ENCODE assay signal across 15 cellular contexts in genomic region chr1:93255222-93256079, GRCh38.
DNase-seq lines count a peak whose midpoint lies in the region; ATAC-seq, FAIRE-seq and TF ChIP-seq lines count a peak whose summit lies in the region.
"Had no signal": no experiment of that assay in that cellular context is flagged by ENCODE, and none has a peak within 500 bp of the region (broad histone marks: within the 10 kb centered on the region; RNA-seq: fewer than 3 reads in every experiment).

No MANE protein-coding gene starts in this region.

- no peak for TF ChIP-seq POLR2A in IMR-90 (IDR thresholded peaks at IDR 0.05; ENCODE audit: low read depth, low read length)
- no peak for TF ChIP-seq POLR2A in HepG2 (IDR thresholded peaks at IDR 0.05; ENCODE audit: insufficient read depth in 1 of 2, low read depth in 2 of 2, low read length in 2 of 2)

- H3K36me3 ChIP-seq in IMR-90 (ENCODE audit: control insufficient read depth, insufficient read depth, low read length) (no peaks in the 10 kb centered on the region), HepG2 (replicated peaks in 1 of 2; ENCODE audit: control insufficient read depth in 1 of 2, insufficient read depth in 2 of 2, low read length in 2 of 2) (no peaks in the 10 kb centered on the region; a peak in 1 of 5 replicates), WERI-Rb-1 (peaks cover 7% of the 10 kb centered on the region)
- H3K36me3 ChIP-seq: right atrium auricular region had no signal

- no peak overlapping the region; the same call in 1 of the 2 replicates for H4K91ac ChIP-seq in IMR-90 (ENCODE audit: insufficient read depth, low read depth, low read length)

- no peak overlapping the region for H4K8ac ChIP-seq in IMR-90 (ENCODE audit: low read depth in 2 of 2, low read length in 2 of 2)

- no peak overlapping the region for H2BK15ac ChIP-seq in IMR-90 (ENCODE audit: low read depth, low read length)

- H3K4me1 ChIP-seq in IMR-90 (ENCODE audit: control insufficient read depth, insufficient read depth, low read length) (peaks cover 2% of the 10 kb centered on the region; the same call in 1 of the 2 replicates), HepG2 (ENCODE audit: insufficient read depth, low read length) (peaks cover 6% of the 10 kb centered on the region)
- H3K4me1 ChIP-seq: right atrium auricular region had no signal

- H2AFZ ChIP-seq in IMR-90 (replicated peaks; ENCODE audit: low read length, poor library complexity) (no peak overlapping the region), HepG2 (ENCODE audit: low read length) (no peak overlapping the region)

- DNase-seq in AG20443 (ENCODE audit: low spot score), result peak; percentile 63
- DNase-seq in IMR-90, result peak; percentile 92
- peak; percentile 12 for DNase-seq in brain pericyte (ENCODE audit: low read depth, low spot score)
- no peak for DNase-seq in HepG2 (ENCODE audit: low spot score)
- no peak for DNase-seq in NCI-H82 (lab: John Stamatoyannopoulos, UW)
- DNase-seq in WERI-Rb-1, result no peak
- DNase-seq: activated CD4-positive, alpha-beta memory T cell treated with anti-CD3 and anti-CD28 coated beads for 36 hours; activated gamma-delta T cell treated with Interleukin-2 at 50 U/mL for 16 hours; CD8-positive, alpha-beta memory T cell; central memory CD4-positive, alpha-beta T cell; MV-4-11; NCI-H446 had no signal

- CTCF ChIA-PET in IMR-90 (lab: Yijun Ruan, JAX), result no interaction called here
- CTCF ChIA-PET in HepG2 (lab: Yijun Ruan, JAX; ENCODE audit: low intra/inter-chr PET ratio, low total read pairs), result no interaction called here

- H3K9ac ChIP-seq in IMR-90 (ENCODE audit: low read depth, low read length), result no peak overlapping the region
- no peak overlapping the region for H3K9ac ChIP-seq in HepG2 (ENCODE audit: insufficient read depth, low read depth, low read length)

- H3K27me3 ChIP-seq in IMR-90 (ENCODE audit: control insufficient read depth, insufficient read depth, low read length), result no peaks in the 10 kb centered on the region
- H3K27me3 ChIP-seq in HepG2 (ENCODE audit: control insufficient read depth in 1 of 2, insufficient read depth in 2 of 2, low read length in 2 of 2), result no peaks in the 10 kb centered on the region; a peak in 1 of 5 replicates
- no peaks in the 10 kb centered on the region for H3K27me3 ChIP-seq in WERI-Rb-1 (ENCODE audit: insufficient read depth, low read depth, severe bottlenecking)
- H3K27me3 ChIP-seq: right atrium auricular region had no signal

- no peak overlapping the region for H3K4me3 ChIP-seq in IMR-90 (ENCODE audit: insufficient read depth, low read depth, low read length)
- H3K4me3 ChIP-seq in HepG2 (replicated peaks in 1 of 3; ENCODE audit: insufficient read depth in 1 of 3, low read depth in 2 of 3, low read length in 3 of 3), result no peak overlapping the region
- H3K4me3 ChIP-seq in WERI-Rb-1 (ENCODE audit: low read depth, low read length), result no peak overlapping the region
- H3K4me3 ChIP-seq: right atrium auricular region had no signal

- no peak overlapping the region for H2AK9ac ChIP-seq in IMR-90 (replicated peaks; ENCODE audit: low read depth, low read length, poor library complexity)

- no peak overlapping the region for H3K18ac ChIP-seq in IMR-90 (ENCODE audit: low read depth, low read length)

- H2BK20ac ChIP-seq in IMR-90 (ENCODE audit: low read depth, low read length), result no peak overlapping the region

- H3K27ac ChIP-seq in IMR-90 (ENCODE audit: insufficient read depth, low read length) (no peak overlapping the region), HepG2 (ENCODE audit: extremely low read length, insufficient read depth, low read length) (no peak overlapping the region), WERI-Rb-1 (no peak overlapping the region)
- H3K27ac ChIP-seq: right atrium auricular region had no signal

- H4K20me1 ChIP-seq in IMR-90 (ENCODE audit: insufficient read depth, low read length) (no peaks in the 10 kb centered on the region), HepG2 (ENCODE audit: insufficient read depth, low read length) (no peaks in the 10 kb centered on the region)

- no peaks in the 10 kb centered on the region for H3K79me2 ChIP-seq in HepG2 (ENCODE audit: insufficient read depth, low read length)

- peak overlapping the region; percentile 82 for H2AK5ac ChIP-seq in IMR-90 (ENCODE audit: low read depth, low read length)

- no peak overlapping the region for H3K56ac ChIP-seq in IMR-90 (ENCODE audit: extremely low read depth, insufficient read depth, low read length)

- WGBS in IMR-90 (ENCODE audit: extremely low coverage in 2 of 2, insufficient read length in 1 of 2), 2 experiments, result 71% methylated on average over 1 of the region's 8 CpGs; no CpG with 5 or more reads in 1 of the 2 experiments
- 95% methylated on average over 8 of the region's 8 CpGs for WGBS in HepG2 (ENCODE audit: low lambda C conversion rate)

- H3K9me3 ChIP-seq in IMR-90 (ENCODE audit: control insufficient read depth, insufficient read depth, low read length) (peaks cover 6% of the 10 kb centered on the region; the same call in 1 of the 2 replicates), HepG2 (ENCODE audit: low read length) (no peaks in the 10 kb centered on the region), WERI-Rb-1 (ENCODE audit: severe bottlenecking) (no peaks in the 10 kb centered on the region)

- TF ChIP-seq CTCF in IMR-90 (conservative IDR thresholded peaks at IDR 0.05; ENCODE audit: low read depth, low read length) (no peak), HepG2 (CRISPR knock-in tag; IDR thresholded peaks at IDR 0.05) (no peak), WERI-Rb-1 (IDR thresholded peaks at IDR 0.05; ENCODE audit: low read depth, low read length) (no peak)

- BruUV-seq in IMR-90 (replicated peaks; lab: Mats Ljungman, UMichigan) (no TSS peak), HepG2 (replicated peaks; lab: Mats Ljungman, UMichigan) (no TSS peak)

- intact Hi-C loops in IMR-90 (cut with micrococcal nuclease) (no loop called here), HepG2 (cut with micrococcal nuclease; ENCODE audit: unreplicated experiment) (no loop called here)

- H2BK120ac ChIP-seq in IMR-90 (ENCODE audit: low read depth, low read length), result no peak overlapping the region

- H3K14ac ChIP-seq in IMR-90 (replicated peaks; ENCODE audit: low read depth, low read length), result no peak overlapping the region

- ATAC-seq in IMR-90 (ENCODE audit: low read depth) (peak; percentile 93), HepG2 (no peak), GM18861 (IDR thresholded peaks at IDR 0.05; ENCODE audit: unreplicated experiment) (no peak), HG03139 (IDR thresholded peaks at IDR 0.05; ENCODE audit: unreplicated experiment) (no peak)

- no peak for TF ChIP-seq RAD21 in IMR-90 (IDR thresholded peaks at IDR 0.05; ENCODE audit: low read length)
- no peak for TF ChIP-seq RAD21 in HepG2 (CRISPR knock-in tag; IDR thresholded peaks at IDR 0.05)

- no peak for FAIRE-seq in HepG2 (lab: Jason Lieb, UNC)

- TF ChIP-seq EP300 in HepG2 (IDR thresholded peaks at IDR 0.05; ENCODE audit: low read depth in 2 of 2, low read length in 2 of 2), result no peak
- TF ChIP-seq EP300 in HepG2 (CRISPR knock-in tag; IDR thresholded peaks at IDR 0.05; ENCODE audit: borderline replicate concordance), result no peak

- no peak overlapping the region for H3K23ac ChIP-seq in IMR-90 (ENCODE audit: low read depth, low read length)

- H3K9me1 ChIP-seq in IMR-90 (ENCODE audit: insufficient read depth, low read length), result peaks cover 14% of the 10 kb centered on the region; the same call in 1 of the 2 replicates

- H3K4me2 ChIP-seq in IMR-90 (ENCODE audit: low read depth, low read length), result no peak overlapping the region
- H3K4me2 ChIP-seq in HepG2 (ENCODE audit: low read depth, low read length), result no peak overlapping the region

- H4K5ac ChIP-seq in IMR-90 (ENCODE audit: low read depth, low read length), result no peak overlapping the region

- POLR2A ChIA-PET in IMR-90 (lab: Charles Lee; ENCODE audit: unreplicated experiment), result no interaction called here
- POLR2A ChIA-PET in HepG2 (lab: Yijun Ruan, JAX), result no interaction called here

- peak overlapping the region; percentile 10 for H2BK5ac ChIP-seq in IMR-90 (ENCODE audit: low read depth, low read length, poor library complexity, severe bottlenecking)

- in situ Hi-C loops in IMR-90 (cut with MboI; ENCODE audit: low sequenced_read_pairs), result no loop called here
- in situ Hi-C loops in HepG2 (cut with HindIII; ENCODE audit: extremely low pct_ligation_motif_present, low pct_unique_long_range_greater_than_20kb), result no loop called here

- H3K79me1 ChIP-seq in IMR-90 (ENCODE audit: low read depth in 1 of 2, low read length in 2 of 2), result peaks cover 12 to 13% of the 10 kb centered on the region in 2 experiments; a peak in 2 of 4 replicates

- H3K4ac ChIP-seq in IMR-90 (ENCODE audit: low read depth, low read length), result no peak overlapping the region

- dilution Hi-C loops in IMR-90 (cut with HindIII; ENCODE audit: low sequenced_read_pairs, unreplicated experiment), result no loop called here

TF ChIP-seq in IMR-90, 13 proteins besides CTCF, POLR2A, EP300 and RAD21:
- TF ChIP-seq SMC3 (IDR thresholded peaks at IDR 0.05; ENCODE audit: low read depth, low read length), result no peak
- no peak for TF ChIP-seq USF2 (IDR thresholded peaks at IDR 0.05; ENCODE audit: low read depth, low read length)
- TF ChIP-seq MAFK (IDR thresholded peaks at IDR 0.05; ENCODE audit: low read depth, low read length), result no peak
- peak; percentile 64; the same call in 1 of the 2 replicates for TF ChIP-seq FOS (IDR thresholded peaks at IDR 0.05; ENCODE audit: low read depth, low read length)

TF ChIP-seq in HepG2, 621 proteins besides CTCF, POLR2A, EP300 and RAD21:
- no peak for TF ChIP-seq ARID2 (CRISPR knock-in tag; IDR thresholded peaks at IDR 0.05; ENCODE audit: borderline replicate concordance)
- no peak for TF ChIP-seq YEATS2 (CRISPR knock-in tag; IDR thresholded peaks at IDR 0.05; ENCODE audit: borderline replicate concordance)
- TF ChIP-seq FOXM1 (CRISPR knock-in tag; IDR thresholded peaks at IDR 0.05), result no peak
- no peak for TF ChIP-seq MAZ (IDR thresholded peaks at IDR 0.05; ENCODE audit: borderline replicate concordance, low read depth, low read length)
- TF ChIP-seq MAZ (CRISPR knock-in tag; IDR thresholded peaks at IDR 0.05; ENCODE audit: low read depth), result no peak
- no peak for TF ChIP-seq ZNF652 (CRISPR knock-in tag; IDR thresholded peaks at IDR 0.05; ENCODE audit: borderline replicate concordance, low read depth)
- no peak for TF ChIP-seq FOSL2 (CRISPR knock-in tag; IDR thresholded peaks at IDR 0.05)
- peak; percentile 92 for TF ChIP-seq HNRNPK (IDR thresholded peaks at IDR 0.05; ENCODE audit: low read depth, low read length, poor library complexity, severe bottlenecking)
- TF ChIP-seq HBP1 (CRISPR knock-in tag; IDR thresholded peaks at IDR 0.05; ENCODE audit: low read depth), result no peak

Comparison
In these comparisons a context has a peak if more than half of its experiments do, and no peak if none do; other contexts are left out.
1. DNase-seq: peak in AG20443 (single experiment), IMR-90 (single experiment) and brain pericyte (single experiment); none in HepG2 (single experiment), NCI-H82 (single experiment) and WERI-Rb-1 (single experiment).